15 cellular contexts compared by ENCODE assay signal in genomic region chr4:37988670-37989069, GRCh38. TPM values are rescaled to one million over a fixed set of nuclear protein-coding genes. Genes with fewer than 3 reads are reported as not detected.
A peak's percentile ranks its signal among the peaks of the same experiment; 100 is the strongest.
DNase-seq lines count a peak whose midpoint lies in the region; ATAC-seq and TF ChIP-seq lines count a peak whose summit lies in the region.
"Had no signal": no experiment of that assay in that cellular context is flagged by ENCODE, and none has a peak within 500 bp of the region (broad histone marks: within the 10 kb centered on the region; RNA-seq: fewer than 3 reads in every experiment).

No MANE protein-coding gene starts in this region.

- H3K4me1 ChIP-seq in left ventricle myocardium inferior (peaks cover 73% of the 10 kb centered on the region), muscle layer of colon (ENCODE audit: insufficient read depth, low read length) (peaks cover 63% of the 10 kb centered on the region), uterus (peaks cover 4 to 11% of the 10 kb centered on the region in 2 donors)

- no peak for ATAC-seq in GM21390 (IDR thresholded peaks at IDR 0.05; ENCODE audit: unreplicated experiment)
- ATAC-seq in GM18907 (IDR thresholded peaks at IDR 0.05; ENCODE audit: unreplicated experiment) = no peak
- ATAC-seq: activated CD4-positive, CD25-positive, alpha-beta regulatory T cell treated with anti-CD3 and anti-CD28 coated beads, Interleukin-2, amount 50 U/mL, for 24 hours had no signal

- H3K27me3 ChIP-seq in left ventricle myocardium inferior (ENCODE audit: low read depth) (no peaks in the 10 kb centered on the region), muscle layer of colon (ENCODE audit: control insufficient read depth in 1 of 2, insufficient read depth in 2 of 2, low read length in 2 of 2) (no peaks in the 10 kb centered on the region), uterus (no peaks in the 10 kb centered on the region)
- H3K27me3 ChIP-seq: suprapubic skin had no signal

- no peak overlapping the region for H3K9ac ChIP-seq in muscle layer of colon (ENCODE audit: low read length)

- H3K9me3 ChIP-seq in left ventricle myocardium inferior (replicated peaks) (no peaks in the 10 kb centered on the region), muscle layer of colon (ENCODE audit: low read length) (no peaks in the 10 kb centered on the region), uterus (no peaks in the 10 kb centered on the region)
- H3K9me3 ChIP-seq: suprapubic skin had no signal

- no peak overlapping the region for H3K4me3 ChIP-seq in left ventricle myocardium inferior
- H3K4me3 ChIP-seq in coronary artery = no peak overlapping the region
- no peak overlapping the region for H3K4me3 ChIP-seq in muscle layer of colon (ENCODE audit: low read depth in 1 of 2, low read length in 2 of 2)
- H3K4me3 ChIP-seq in uterus = no peak overlapping the region
- H3K4me3 ChIP-seq: smooth muscle cell, suprapubic skin had no signal

- TF ChIP-seq CTCF in left ventricle myocardium inferior (IDR thresholded peaks at IDR 0.05; ENCODE audit: borderline replicate concordance) = no peak
- TF ChIP-seq CTCF in coronary artery (IDR thresholded peaks at IDR 0.05) = no peak
- no peak for TF ChIP-seq CTCF in uterus (IDR thresholded peaks at IDR 0.05)

- peak overlapping the region; percentile 80 for H3K27ac ChIP-seq in left ventricle myocardium inferior (replicated peaks)
- peak overlapping the region; percentile 85 to 87 for H3K27ac ChIP-seq in coronary artery
- H3K27ac ChIP-seq in muscle layer of colon (ENCODE audit: low read depth, low read length) = peak overlapping the region; percentile 48
- H3K27ac ChIP-seq in uterus = peak overlapping the region; percentile 80 to 99

- DNase-seq in left ventricle myocardium inferior (no peak), cardiac septum (ENCODE audit: low spot score) (no peak), coronary artery (ENCODE audit: low spot score) (no peak), uterus (no peak), SK-N-DZ (ENCODE audit: low spot score) (no peak)
- DNase-seq: anterior cingulate cortex, MV-4-11, NCI-H226 had no signal

- TF ChIP-seq POLR2A in uterus (IDR thresholded peaks at IDR 0.05) = no peak

- intact Hi-C loops in left ventricle myocardium inferior (cut with micrococcal nuclease) = no loop called here
- intact Hi-C loops in cardiac septum (cut with DNase I) = no loop called here
- intact Hi-C loops in uterus (cut with DNase I; ENCODE audit: low total_unique reads) = no loop called here

- H3K36me3 ChIP-seq in left ventricle myocardium inferior = no peaks in the 10 kb centered on the region
- H3K36me3 ChIP-seq in muscle layer of colon (ENCODE audit: insufficient read depth, low read length) = no peaks in the 10 kb centered on the region
- H3K36me3 ChIP-seq in uterus = no peaks in the 10 kb centered on the region
- H3K36me3 ChIP-seq: suprapubic skin had no signal

RNA-seq across cellular contexts. Expression of gene PTTG2, which starts 28.5 kb away (rescaled TPM):
- total RNA-seq in left ventricle myocardium inferior = 0.58 TPM
- 1.1 TPM for total RNA-seq in cardiac septum
- 1 to 10 TPM in 1 of 4 donors, under 1 TPM in 1, not detected in 2; 0.90 to 4.1 TPM for total RNA-seq in uterus
- polyA plus RNA-seq in SK-N-DZ (2014; cell fraction: cytosol; rRNA removed) = not detected in 2 replicates
- not detected in 2 replicates for polyA plus RNA-seq in SK-N-DZ (2014; cell fraction: nucleus; rRNA removed)
- total RNA-seq: HT1080, smooth muscle cell, suprapubic skin had no signal
- polyA plus RNA-seq: smooth muscle cell had no signal
